Comparison of ENCODE assay signal across 20 cellular contexts in the genomic region with DNA sequence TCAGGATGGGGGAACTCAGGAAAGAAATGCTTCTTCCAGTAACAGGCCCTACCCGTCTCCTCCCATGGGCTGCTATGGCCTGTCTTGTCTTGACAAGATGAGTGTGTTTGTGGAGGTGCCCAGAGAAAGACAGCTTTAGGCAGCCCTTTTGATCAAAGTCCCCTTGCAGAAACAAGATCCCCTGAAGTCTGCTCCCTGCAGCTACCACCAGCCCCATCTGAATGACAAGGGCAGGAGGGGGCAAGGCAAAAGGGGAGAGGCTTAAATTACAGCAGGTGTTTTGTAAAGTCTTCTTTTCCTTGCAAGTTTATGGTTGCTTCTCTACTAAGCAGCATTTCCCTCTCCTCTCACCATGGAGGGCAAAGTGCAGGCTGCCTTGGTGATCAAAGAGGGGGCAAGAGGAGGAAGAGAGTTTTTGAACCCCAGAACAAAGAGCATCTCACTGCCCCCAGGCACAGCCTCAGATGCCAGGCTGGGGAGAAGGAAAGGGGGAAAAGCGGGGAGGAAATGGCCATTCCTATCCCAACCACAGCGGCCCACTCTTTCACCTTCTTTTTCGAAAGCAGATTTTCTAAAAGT. TPM values are rescaled to one million over a fixed set of nuclear protein-coding genes. Genes with fewer than 3 reads are reported as not detected.
A peak's percentile ranks its signal among the peaks of the same experiment; 100 is the strongest.
DNase-seq lines count a peak whose midpoint lies in the region; ATAC-seq and TF ChIP-seq lines count a peak whose summit lies in the region.
"Had no signal": no experiment of that assay in that cellular context is flagged by ENCODE, and none has a peak within 500 bp of the region (broad histone marks: within the 10 kb centered on the region; RNA-seq: fewer than 3 reads in every experiment).

No MANE protein-coding gene starts in this region.

- no peak overlapping the region for H3K27ac ChIP-seq in HUES48 (ENCODE audit: low read depth, low read length)
- H3K27ac ChIP-seq in esophagus muscularis mucosa (replicated peaks in 1 of 4): no peak overlapping the region
- no peak overlapping the region for H3K27ac ChIP-seq in lung (ENCODE audit: low read depth in 1 of 2, low read length in 1 of 2)
- H3K27ac ChIP-seq: SK-N-MC had no signal

- no peak for ATAC-seq in lung (ENCODE audit: insufficient read depth, low FRiP score)
- ATAC-seq in GM21723 (IDR thresholded peaks at IDR 0.05; ENCODE audit: unreplicated experiment): no peak
- ATAC-seq in HG03159 (IDR thresholded peaks at IDR 0.05; ENCODE audit: unreplicated experiment): no peak
- ATAC-seq: GM12878 had no signal

- H3K4me3 ChIP-seq in HUES48 (ENCODE audit: low read depth, low read length) (0 out of 2 replicates have a peak overlapping the region, but pooled peaks have one; percentile 11), esophagus muscularis mucosa (no peak overlapping the region), lung (no peak overlapping the region)
- H3K4me3 ChIP-seq: GM12878, SK-N-MC had no signal

- no peaks in the 10 kb centered on the region for H3K9me3 ChIP-seq in HUES48 (ENCODE audit: control insufficient read depth, insufficient read depth, low read length)
- H3K9me3 ChIP-seq in esophagus muscularis mucosa: no peaks in the 10 kb centered on the region
- no peaks in the 10 kb centered on the region for H3K9me3 ChIP-seq in lung (ENCODE audit: control insufficient read depth in 2 of 2, insufficient read depth in 1 of 2, low read length in 1 of 2)

- H3K4me1 ChIP-seq in HUES48 (ENCODE audit: control insufficient read depth, insufficient read depth, low read length) (peaks cover 29% of the 10 kb centered on the region), esophagus muscularis mucosa (no peaks in the 10 kb centered on the region), lung (ENCODE audit: control insufficient read depth in 2 of 2, insufficient read depth in 2 of 2, low read length in 2 of 2) (no peaks in the 10 kb centered on the region)

- intact Hi-C loops in esophagus muscularis mucosa (cut with DNase I): no loop called here

- peak; percentile 80 for DNase-seq in esophagus muscularis mucosa (ENCODE audit: extremely low spot score)
- peak; percentile 25 for DNase-seq in lung (ENCODE audit: low spot score)
- no peak for DNase-seq in hepatic stellate cell (ENCODE audit: low spot score)
- no peak for DNase-seq in SIG-M5 treated with dmso at 0.1 percent for 504 hours (lab: John Stamatoyannopoulos, UW; ENCODE audit: unreplicated experiment)
- DNase-seq: CD4-positive, alpha-beta T cell; COR-L47; DMS79; Kasumi-1; NCI-H1694; NCI-H2081 treated with DMSO at 0.1 percent for 48 hours; NCI-H446 treated with DMSO at 0.1 percent for 48 hours; NCI-H526 treated with DMSO at 0.1 percent for 48 hours; RPMI8226; SHP77; SW 1271 had no signal

- 86% methylated on average over 4 of the region's 4 CpGs for WGBS in esophagus muscularis mucosa
- WGBS in lung, 2 donors: 90 to 91% methylated on average over 4 of the region's 4 CpGs

- H3K36me3 ChIP-seq in HUES48 (ENCODE audit: control insufficient read depth, insufficient read depth, low read length): no peaks in the 10 kb centered on the region
- no peaks in the 10 kb centered on the region for H3K36me3 ChIP-seq in esophagus muscularis mucosa
- H3K36me3 ChIP-seq in lung (ENCODE audit: control insufficient read depth in 2 of 2, insufficient read depth in 2 of 2, low read length in 2 of 2): no peaks in the 10 kb centered on the region

- no peak for TF ChIP-seq EP300 in esophagus muscularis mucosa (IDR thresholded peaks at IDR 0.05)

- no peak overlapping the region for H3K9ac ChIP-seq in HUES48 (ENCODE audit: low read depth, low read length)

- H3K27me3 ChIP-seq in HUES48 (ENCODE audit: control insufficient read depth, insufficient read depth, low read length): peaks cover 7% of the 10 kb centered on the region; the same call in 1 of the 2 replicates
- peaks cover 0 to 34% (median 0%) of the 10 kb centered on the region in 4 donors for H3K27me3 ChIP-seq in esophagus muscularis mucosa
- H3K27me3 ChIP-seq in lung (ENCODE audit: control insufficient read depth, insufficient read depth): no peaks in the 10 kb centered on the region

- TF ChIP-seq CTCF in esophagus muscularis mucosa (IDR thresholded peaks at IDR 0.05) (no peak), lung (IDR thresholded peaks at IDR 0.05; ENCODE audit: control extremely low read depth, extremely low read depth) (no peak)

- no peak for TF ChIP-seq POLR2A in esophagus muscularis mucosa (IDR thresholded peaks at IDR 0.05; ENCODE audit: low read depth)

RNA-seq across cellular contexts. Expression of gene EVA1A, which starts 6.7 kb away (rescaled TPM):
- total RNA-seq in esophagus muscularis mucosa (1 to 10 TPM in 1 of 4 donors, under 1 TPM in 2, not detected in 1; 0.17 to 1.2 (median 0.69) TPM), lung (10 to 100 TPM; 35.8 to 51.3 TPM)
- 100 to 1,000 TPM in 1 of 2 donors, 10 to 100 TPM in 1; 30.1 to 102 TPM for polyA plus RNA-seq in lung
- total RNA-seq: CD4-positive, alpha-beta T cell had no signal

Comparison
In these comparisons a context has a peak if more than half of its experiments do, and no peak if none do; other contexts are left out.
1. DNase-seq: peak in esophagus muscularis mucosa (single experiment) and lung (single experiment); none in hepatic stellate cell (single experiment) and SIG-M5 treated with dmso at 0.1 percent for 504 hours (single experiment).
2. RNA of gene EVA1A, which starts 6.7 kb away (total RNA-seq): 35.8 to 51.3 TPM in lung; 0.17 to 1.2 TPM in esophagus muscularis mucosa; every median in the first group is over 10 times any median in the second.